In the genomic region with DNA sequence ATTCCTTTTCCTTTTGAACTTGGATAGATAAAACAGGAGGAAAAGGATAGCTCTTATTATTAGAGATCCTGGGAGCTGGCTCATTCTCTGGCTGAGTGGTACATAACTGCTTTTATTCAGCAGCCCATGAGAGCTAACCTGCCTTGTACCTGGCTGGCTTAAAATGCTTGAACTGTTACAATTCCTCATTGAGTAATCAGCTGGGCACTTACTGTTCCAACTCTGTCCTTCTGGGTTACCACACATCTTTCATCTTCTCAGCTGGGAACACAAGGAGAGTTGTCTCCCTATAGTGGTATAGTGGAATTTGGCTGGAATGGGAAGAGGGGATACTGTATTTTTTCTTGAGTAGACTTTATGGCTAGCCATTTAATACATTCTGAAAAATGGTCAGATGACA, we compare ENCODE assay signal across 27 cellular contexts. TPM values are rescaled to one million over a fixed set of nuclear protein-coding genes. Genes with fewer than 3 reads are reported as not detected.
DNase-seq lines count a peak whose midpoint lies in the region; ATAC-seq and TF ChIP-seq lines count a peak whose summit lies in the region.
"Had no signal": no experiment of that assay in that cellular context is flagged by ENCODE, and none has a peak within 500 bp of the region (broad histone marks: within the 10 kb centered on the region; RNA-seq: fewer than 3 reads in every experiment).

No MANE protein-coding gene starts in this region.

- H3K4me3 Mint-ChIP-seq in nephron: no peak overlapping the region
- H3K4me3 Mint-ChIP-seq in CD4-positive, alpha-beta T cell: no peak overlapping the region
- no peak overlapping the region for H3K4me3 Mint-ChIP-seq in effector memory CD8-positive, alpha-beta T cell
- H3K4me3 Mint-ChIP-seq in activated T-cell treated with anti-CD3 and anti-CD28 coated beads, Interleukin-2, amount 50 U/mL, for 24 hours: no peak overlapping the region
- H3K4me3 Mint-ChIP-seq: activated CD8-positive, alpha-beta T cell treated with anti-CD3 and anti-CD28 coated beads for 36 hours; dendritic cell treated with granulocyte-macrophage colony-stimulating factor and Interleukin-4, amounts not matched to agents 40 ng/mL and 50 ng/mL, for 4 days; stimulated activated memory B cell treated with anti-CD40 and anti-IgM and Interleukin-4, amounts not matched to agents 10 μg/mL and 1 μg/mL and 100 μg/mL, for 72 hours had no signal

- TF ChIP-seq CTCF in fibroblast of pulmonary artery (IDR thresholded peaks at IDR 0.05; ENCODE audit: low read length, missing control alignments): no peak
- TF ChIP-seq CTCF in nephron (IDR thresholded peaks at IDR 0.05; ENCODE audit: unreplicated experiment in 3 of 3): no peak
- TF ChIP-seq CTCF in CD4-positive, alpha-beta T cell (IDR thresholded peaks at IDR 0.05): no peak

- peak; percentile 58 for DNase-seq in DMS79 (lab: John Stamatoyannopoulos, UW)
- DNase-seq in amniotic epithelial cell (ENCODE audit: low read depth): peak; percentile 79
- peak; percentile 1 for DNase-seq in fibroblast of pulmonary artery (ENCODE audit: low read depth)
- no peak for DNase-seq in hepatic stellate cell (ENCODE audit: low spot score)
- no peak for DNase-seq in CD4-positive, alpha-beta T cell
- DNase-seq in effector memory CD8-positive, alpha-beta T cell: no peak
- DNase-seq in activated T-cell treated with anti-CD3 and anti-CD28 coated beads, Interleukin-2, amount 50 U/mL, for 24 hours: no peak
- DNase-seq: activated CD4-positive, alpha-beta T cell treated with anti-CD3 and anti-CD28 coated beads for 1 hour; activated CD8-positive, alpha-beta T cell treated with anti-CD3 and anti-CD28 coated beads for 36 hours; Calu3; EL; HCEC 1CT; hippocampal formation; MV-4-11; NCI-H1694 treated with DMSO at 0.1 percent for 48 hours; NCI-H526 treated with DMSO at 0.1 percent for 48 hours; psoas muscle; stimulated activated CD4-positive, alpha-beta T cell treated with anti-CD3 and anti-CD28 coated beads, Interleukin-2, amount 100 ng/mL, for 48 hours; testis had no signal

- intact Hi-C loops in CD4-positive, alpha-beta T cell (cut with DNase I, micrococcal nuclease): no loop called here

- no peaks in the 10 kb centered on the region for H3K9me3 ChIP-seq in CD4-positive, alpha-beta T cell (ENCODE audit: control insufficient read depth, low read length)
- H3K9me3 ChIP-seq: BLaER1 treated with 17β-estradiol and CSF1 and Interleukin-3, amounts not matched to agents 10 nM and 100 nM; neutrophil; psoas muscle; testis; vagina had no signal

- H3K4me1 Mint-ChIP-seq in nephron: no peaks in the 10 kb centered on the region
- no peaks in the 10 kb centered on the region for H3K4me1 Mint-ChIP-seq in CD4-positive, alpha-beta T cell (ENCODE audit: low read depth)
- no peaks in the 10 kb centered on the region for H3K4me1 Mint-ChIP-seq in effector memory CD8-positive, alpha-beta T cell (ENCODE audit: low read depth in 2 of 2)
- H3K4me1 Mint-ChIP-seq in activated T-cell treated with anti-CD3 and anti-CD28 coated beads, Interleukin-2, amount 50 U/mL, for 24 hours (ENCODE audit: low read depth): no peaks in the 10 kb centered on the region
- H3K4me1 Mint-ChIP-seq: stimulated activated memory B cell treated with anti-CD40 and anti-IgM and Interleukin-4, amounts not matched to agents 10 μg/mL and 1 μg/mL and 100 μg/mL, for 72 hours had no signal

- no peak overlapping the region for H3K27ac ChIP-seq in CD4-positive, alpha-beta T cell (ENCODE audit: low read depth, low read length)
- H3K27ac ChIP-seq: BLaER1 treated with 17β-estradiol and CSF1 and Interleukin-3, amounts not matched to agents 10 nM and 100 nM; cardiac muscle cell; neutrophil; psoas muscle; testis; vagina had no signal

- POLR2A ChIA-PET in CD4-positive, alpha-beta T cell (lab: Charles Lee): no interaction called here

- no peaks in the 10 kb centered on the region for H3K27me3 Mint-ChIP-seq in nephron (ENCODE audit: low read depth)
- H3K27me3 Mint-ChIP-seq in CD4-positive, alpha-beta T cell: no peaks in the 10 kb centered on the region
- no peaks in the 10 kb centered on the region for H3K27me3 Mint-ChIP-seq in effector memory CD8-positive, alpha-beta T cell
- H3K27me3 Mint-ChIP-seq in activated T-cell treated with anti-CD3 and anti-CD28 coated beads, Interleukin-2, amount 50 U/mL, for 24 hours: no peaks in the 10 kb centered on the region
- H3K27me3 Mint-ChIP-seq: activated CD8-positive, alpha-beta T cell treated with anti-CD3 and anti-CD28 coated beads for 36 hours; dendritic cell treated with granulocyte-macrophage colony-stimulating factor and Interleukin-4, amounts not matched to agents 40 ng/mL and 50 ng/mL, for 4 days; stimulated activated memory B cell treated with anti-CD40 and anti-IgM and Interleukin-4, amounts not matched to agents 10 μg/mL and 1 μg/mL and 100 μg/mL, for 72 hours had no signal

- H3K27me3 ChIP-seq in CD4-positive, alpha-beta T cell (ENCODE audit: control insufficient read depth, insufficient read depth, low read length): no peaks in the 10 kb centered on the region
- H3K27me3 ChIP-seq: BLaER1 treated with 17β-estradiol and CSF1 and Interleukin-3, amounts not matched to agents 10 nM and 100 nM; cardiac muscle cell; neutrophil; testis; vagina had no signal

- H3K4me3 ChIP-seq in fibroblast of pulmonary artery (replicated peaks; ENCODE audit: low read depth, low read length): no peak overlapping the region
- H3K4me3 ChIP-seq: BLaER1 treated with 17β-estradiol and CSF1 and Interleukin-3, amounts not matched to agents 10 nM and 100 nM; cardiac muscle cell; lung; psoas muscle; testis; vagina had no signal

- no peak for ATAC-seq in CD4-positive, alpha-beta T cell (ENCODE audit: poor library complexity)
- ATAC-seq in effector memory CD8-positive, alpha-beta T cell (replicated peaks): no peak
- ATAC-seq: activated CD8-positive, alpha-beta T cell treated with anti-CD3 and anti-CD28 coated beads for 36 hours; psoas muscle; stimulated activated memory B cell treated with anti-CD40 and anti-IgM and Interleukin-4, amounts not matched to agents 10 μg/mL and 1 μg/mL and 100 μg/mL, for 72 hours had no signal

- H3K36me3 Mint-ChIP-seq in nephron (ENCODE audit: low read depth): peaks cover 3% of the 10 kb centered on the region
- H3K36me3 Mint-ChIP-seq in CD4-positive, alpha-beta T cell (ENCODE audit: low read depth): no peaks in the 10 kb centered on the region
- H3K36me3 Mint-ChIP-seq in effector memory CD8-positive, alpha-beta T cell (ENCODE audit: insufficient read depth): no peaks in the 10 kb centered on the region
- H3K36me3 Mint-ChIP-seq in activated T-cell treated with anti-CD3 and anti-CD28 coated beads, Interleukin-2, amount 50 U/mL, for 24 hours (ENCODE audit: low read depth): no peaks in the 10 kb centered on the region

- CTCF ChIA-PET in CD4-positive, alpha-beta T cell (lab: Charles Lee): no interaction called here

- no peaks in the 10 kb centered on the region for H3K9me3 Mint-ChIP-seq in nephron
- H3K9me3 Mint-ChIP-seq in CD4-positive, alpha-beta T cell: no peaks in the 10 kb centered on the region
- no peaks in the 10 kb centered on the region for H3K9me3 Mint-ChIP-seq in effector memory CD8-positive, alpha-beta T cell
- H3K9me3 Mint-ChIP-seq in activated T-cell treated with anti-CD3 and anti-CD28 coated beads, Interleukin-2, amount 50 U/mL, for 24 hours: no peaks in the 10 kb centered on the region
- H3K9me3 Mint-ChIP-seq: activated CD8-positive, alpha-beta T cell treated with anti-CD3 and anti-CD28 coated beads for 36 hours; dendritic cell treated with granulocyte-macrophage colony-stimulating factor and Interleukin-4, amounts not matched to agents 40 ng/mL and 50 ng/mL, for 4 days; stimulated activated memory B cell treated with anti-CD40 and anti-IgM and Interleukin-4, amounts not matched to agents 10 μg/mL and 1 μg/mL and 100 μg/mL, for 72 hours had no signal

- H3K27ac Mint-ChIP-seq in nephron: peak overlapping the region in 2 of 3 experiments; percentile 40 to 83
- no peak overlapping the region for H3K27ac Mint-ChIP-seq in CD4-positive, alpha-beta T cell
- no peak overlapping the region for H3K27ac Mint-ChIP-seq in effector memory CD8-positive, alpha-beta T cell
- no peak overlapping the region for H3K27ac Mint-ChIP-seq in activated T-cell treated with anti-CD3 and anti-CD28 coated beads, Interleukin-2, amount 50 U/mL, for 24 hours
- H3K27ac Mint-ChIP-seq: activated CD8-positive, alpha-beta T cell treated with anti-CD3 and anti-CD28 coated beads for 36 hours; dendritic cell treated with granulocyte-macrophage colony-stimulating factor and Interleukin-4, amounts not matched to agents 40 ng/mL and 50 ng/mL, for 4 days; stimulated activated memory B cell treated with anti-CD40 and anti-IgM and Interleukin-4, amounts not matched to agents 10 μg/mL and 1 μg/mL and 100 μg/mL, for 72 hours had no signal

RNA-seq across cellular contexts. Expression of gene SPTBN2, which starts 39.8 kb away (rescaled TPM):
- total RNA-seq in CD4-positive, alpha-beta T cell: not detected

Comparison
In these comparisons a context has a peak if more than half of its experiments do, and no peak if none do; other contexts are left out.
1. DNase-seq: peak in DMS79 (single experiment), amniotic epithelial cell (single experiment) and fibroblast of pulmonary artery (single experiment); none in hepatic stellate cell (single experiment), CD4-positive, alpha-beta T cell (0 of 10), effector memory CD8-positive, alpha-beta T cell (0 of 3) and activated T-cell treated with anti-CD3 and anti-CD28 coated beads, Interleukin-2, amount 50 U/mL, for 24 hours (single experiment).
2. H3K27ac Mint-ChIP-seq: peak in nephron (2 of 3); none in CD4-positive, alpha-beta T cell (single experiment), effector memory CD8-positive, alpha-beta T cell (0 of 2) and activated T-cell treated with anti-CD3 and anti-CD28 coated beads, Interleukin-2, amount 50 U/mL, for 24 hours (single experiment).